9 cellular contexts compared by ENCODE assay signal in the genomic region with DNA sequence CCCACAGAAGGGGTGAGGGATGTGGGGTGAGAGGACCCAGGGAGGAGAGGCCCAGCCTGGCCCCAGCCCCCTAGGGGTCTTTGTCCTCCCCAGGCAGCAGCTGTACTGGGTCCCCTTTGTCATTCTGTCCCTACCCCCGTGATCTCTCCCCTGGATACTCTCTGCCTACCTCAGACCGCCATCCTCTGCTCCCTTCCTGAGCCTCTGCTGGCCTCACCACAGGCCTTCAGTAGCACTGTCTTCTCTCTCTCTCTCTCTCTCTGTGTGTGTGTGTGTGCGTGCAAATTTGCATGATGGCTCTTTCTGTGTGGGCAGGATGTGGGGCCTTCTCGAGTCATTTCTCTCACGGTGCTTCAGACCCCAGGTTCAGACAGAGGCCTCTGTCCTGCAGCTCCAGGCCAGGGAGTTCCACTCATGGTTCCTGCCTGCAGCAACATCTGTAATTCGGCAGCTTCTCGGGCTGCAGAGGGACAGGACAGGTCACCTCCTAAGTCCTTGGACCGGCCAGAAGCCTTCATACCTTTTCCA. TPM values are rescaled to one million over a fixed set of nuclear protein-coding genes. Genes with fewer than 3 reads are reported as not detected.
DNase-seq lines count a peak whose midpoint lies in the region; ATAC-seq and TF ChIP-seq lines count a peak whose summit lies in the region.
"Had no signal": no experiment of that assay in that cellular context is flagged by ENCODE, and none has a peak within 500 bp of the region (broad histone marks: within the 10 kb centered on the region; RNA-seq: fewer than 3 reads in every experiment).

No MANE protein-coding gene starts in this region.

- no peak for TF ChIP-seq EP300 in tibial nerve (IDR thresholded peaks at IDR 0.05)

- H3K36me3 Mint-ChIP-seq in CD8-positive, alpha-beta memory T cell: peaks cover 0 to 41% (median 8%) of the 10 kb centered on the region in 3 donors
- H3K36me3 Mint-ChIP-seq in naive thymus-derived CD4-positive, alpha-beta T cell: peaks cover 7 to 63% (median 18%) of the 10 kb centered on the region in 5 donors

- H3K4me1 Mint-ChIP-seq in CD8-positive, alpha-beta memory T cell: peaks cover 74 to 89% (median 78%) of the 10 kb centered on the region in 3 donors
- peaks cover 61 to 84% (median 75%) of the 10 kb centered on the region in 7 donors for H3K4me1 Mint-ChIP-seq in naive thymus-derived CD4-positive, alpha-beta T cell

- no peak for TF ChIP-seq POLR2A in tibial nerve (IDR thresholded peaks at IDR 0.05)

- H3K4me3 Mint-ChIP-seq in CD8-positive, alpha-beta memory T cell: peak overlapping the region; percentile 89 to 95 (median 93)
- peak overlapping the region; percentile 87 to 99 (median 94) for H3K4me3 Mint-ChIP-seq in naive thymus-derived CD4-positive, alpha-beta T cell

- H3K36me3 ChIP-seq in CD8-positive, alpha-beta memory T cell (ENCODE audit: insufficient read depth, low read length): peaks cover 15% of the 10 kb centered on the region
- peaks cover 0 to 6% (median 4%) of the 10 kb centered on the region in 3 experiments for H3K36me3 ChIP-seq in naive thymus-derived CD4-positive, alpha-beta T cell (ENCODE audit: control insufficient read depth in 2 of 3, insufficient read depth in 3 of 3, low read length in 3 of 3)
- H3K36me3 ChIP-seq in tibial nerve: no peaks in the 10 kb centered on the region
- H3K36me3 ChIP-seq: cardiac muscle cell had no signal

- peak overlapping the region; percentile 86 to 98 (median 94) for H3K27ac Mint-ChIP-seq in CD8-positive, alpha-beta memory T cell
- peak overlapping the region; percentile 89 to 98 (median 93) for H3K27ac Mint-ChIP-seq in naive thymus-derived CD4-positive, alpha-beta T cell

- CTCF ChIA-PET in CD8-positive, alpha-beta memory T cell (lab: Charles Lee): interaction anchor here (0.9 to 8.0 kb wide), 15 partner anchors 9 to 215 kb away, joined by 3 to 135 read pairs (median 5); no protein-coding TSS in a partner anchor
- CTCF ChIA-PET in naive thymus-derived CD4-positive, alpha-beta T cell (lab: Charles Lee): interaction anchor here (0.8 to 7.9 kb wide), 7 partner anchors 18 to 215 kb away, joined by 3 to 80 read pairs (median 19); no protein-coding TSS in a partner anchor

- H3K9me3 Mint-ChIP-seq in CD8-positive, alpha-beta memory T cell: peaks cover 0 to 3% (median 0%) of the 10 kb centered on the region in 5 donors
- H3K9me3 Mint-ChIP-seq in naive thymus-derived CD4-positive, alpha-beta T cell: peaks cover 0 to 5% (median 0%) of the 10 kb centered on the region in 11 donors

- H3K27me3 Mint-ChIP-seq in CD8-positive, alpha-beta memory T cell: peaks cover 0 to 3% of the 10 kb centered on the region in 2 donors
- H3K27me3 Mint-ChIP-seq in naive thymus-derived CD4-positive, alpha-beta T cell: peaks cover 0 to 5% (median 0%) of the 10 kb centered on the region in 5 donors

- WGBS in tibial nerve, 2 donors: 55 to 60% methylated on average over 8 of the region's 8 CpGs

- H3K27ac ChIP-seq in CD8-positive, alpha-beta memory T cell (ENCODE audit: low read depth, low read length): peak overlapping the region; percentile 77
- H3K27ac ChIP-seq in naive thymus-derived CD4-positive, alpha-beta T cell (ENCODE audit: low read depth, low read length): peak overlapping the region; percentile 92
- peak overlapping the region in 1 of 4 donors; percentile 81 for H3K27ac ChIP-seq in tibial nerve
- H3K27ac ChIP-seq: cardiac muscle cell had no signal

- H3K27me3 ChIP-seq in CD8-positive, alpha-beta memory T cell (ENCODE audit: insufficient read depth, low read length, poor library complexity, severe bottlenecking): no peaks in the 10 kb centered on the region
- H3K27me3 ChIP-seq in naive thymus-derived CD4-positive, alpha-beta T cell (ENCODE audit: control insufficient read depth in 2 of 2, insufficient read depth in 2 of 2, low read length in 2 of 2): no peaks in the 10 kb centered on the region
- H3K27me3 ChIP-seq in tibial nerve: no peaks in the 10 kb centered on the region
- H3K27me3 ChIP-seq: cardiac muscle cell had no signal

- intact Hi-C loops in naive thymus-derived CD4-positive, alpha-beta T cell (cut with micrococcal nuclease): loop anchor here (1.0 to 10.0 kb wide), 5 partner anchors 8 to 1120 kb away; a partner anchor contains a TSS

- H3K4me3 ChIP-seq in CD8-positive, alpha-beta memory T cell (ENCODE audit: low read length): peak overlapping the region; percentile 88
- H3K4me3 ChIP-seq in naive thymus-derived CD4-positive, alpha-beta T cell (ENCODE audit: low read length): peak overlapping the region; percentile 80
- peak overlapping the region in 2 of 4 donors; percentile 34 to 40 for H3K4me3 ChIP-seq in tibial nerve
- H3K4me3 ChIP-seq: cardiac muscle cell had no signal

- peak; percentile 42 to 88 (median 80) for DNase-seq in CD8-positive, alpha-beta memory T cell
- DNase-seq in activated T-cell treated with anti-CD3 and anti-CD28 coated beads, Interleukin-2, amount 50 U/mL, for 48 hours: peak; percentile 76 to 79
- DNase-seq in naive thymus-derived CD4-positive, alpha-beta T cell: peak in 8 of 9 donors; percentile 67 to 81 (median 74)
- DNase-seq in NCI-H2196 treated with DMSO at 0.1 percent for 48 hours (lab: John Stamatoyannopoulos, UW; ENCODE audit: unreplicated experiment) (no peak), NCI-H2081 treated with DMSO at 0.1 percent for 48 hours (lab: John Stamatoyannopoulos, UW) (no peak), tibial nerve (ENCODE audit: low spot score in 2 of 2) (no peak)

- POLR2A ChIA-PET in CD8-positive, alpha-beta memory T cell (lab: Charles Lee): interaction anchor here (0.6 to 4.2 kb wide), 5 partner anchors 12 to 180 kb away, joined by 3 to 40 read pairs (median 4); no protein-coding TSS in a partner anchor
- POLR2A ChIA-PET in naive thymus-derived CD4-positive, alpha-beta T cell (lab: Charles Lee): interaction anchor here (0.7 to 12.9 kb wide), 18 partner anchors 8 to 190 kb away, joined by 3 to 172 read pairs (median 6); no protein-coding TSS in a partner anchor

- no peak for TF ChIP-seq CTCF in tibial nerve (IDR thresholded peaks at IDR 0.05)

- peaks cover 77% of the 10 kb centered on the region for H3K4me1 ChIP-seq in CD8-positive, alpha-beta memory T cell (ENCODE audit: insufficient read depth, low read length)
- peaks cover 71% of the 10 kb centered on the region in 2 donors for H3K4me1 ChIP-seq in naive thymus-derived CD4-positive, alpha-beta T cell (ENCODE audit: control insufficient read depth in 2 of 2, insufficient read depth in 2 of 2, low read length in 2 of 2)
- H3K4me1 ChIP-seq in tibial nerve: peaks cover 0 to 19% (median under 1%) of the 10 kb centered on the region in 4 donors

- no peaks in the 10 kb centered on the region for H3K9me3 ChIP-seq in CD8-positive, alpha-beta memory T cell (ENCODE audit: low read length)
- no peaks in the 10 kb centered on the region for H3K9me3 ChIP-seq in naive thymus-derived CD4-positive, alpha-beta T cell (ENCODE audit: control insufficient read depth in 2 of 3, low read length in 3 of 3)
- H3K9me3 ChIP-seq in tibial nerve: no peaks in the 10 kb centered on the region

- ATAC-seq in GM21367 (IDR thresholded peaks at IDR 0.05; ENCODE audit: unreplicated experiment) (peak; percentile 59), HG03575 (IDR thresholded peaks at IDR 0.05; ENCODE audit: extremely low read depth, insufficient number of reproducible peaks, low FRiP score, unreplicated experiment) (peak; percentile 33)
- ATAC-seq in naive thymus-derived CD4-positive, alpha-beta T cell: peak; percentile 71

RNA-seq across cellular contexts. Expression of a gene that starts 1.4 kb away (rescaled TPM):
- 100 to 1,000 TPM; 192 to 193 TPM for total RNA-seq in CD8-positive, alpha-beta memory T cell
- polyA plus RNA-seq in CD8-positive, alpha-beta memory T cell: 42.1 TPM
- 100 to 1,000 TPM in 4 of 5 experiments, 10 to 100 TPM in 1; 96.4 to 399 (median 167) TPM for total RNA-seq in naive thymus-derived CD4-positive, alpha-beta T cell
- 10 to 100 TPM; 28.0 to 50.4 TPM for polyA plus RNA-seq in naive thymus-derived CD4-positive, alpha-beta T cell
- total RNA-seq in tibial nerve: 10 to 100 TPM in 3 of 4 donors, 1 to 10 TPM in 1; 8.7 to 20.7 (median 11.3) TPM

RNA-seq across cellular contexts. Expression of a gene that starts 47.8 kb away (rescaled TPM):
- 1 to 10 TPM; 1.2 to 2.3 TPM for total RNA-seq in CD8-positive, alpha-beta memory T cell
- not detected for polyA plus RNA-seq in CD8-positive, alpha-beta memory T cell
- total RNA-seq in naive thymus-derived CD4-positive, alpha-beta T cell: 10 to 100 TPM in 1 of 5 experiments, 1 to 10 TPM in 4; 1.7 to 14.3 (median 2.3) TPM
- polyA plus RNA-seq in naive thymus-derived CD4-positive, alpha-beta T cell: not detected
- under 1 TPM in 1 of 4 donors, not detected in 3; 0.59 TPM for total RNA-seq in tibial nerve
- total RNA-seq: cardiac muscle cell had no signal
- polyA plus RNA-seq: cardiac muscle cell had no signal

Comparison
In these comparisons a context has a peak if more than half of its experiments do, and no peak if none do; other contexts are left out.
1. DNase-seq: peak in CD8-positive, alpha-beta memory T cell (5 of 5), activated T-cell treated with anti-CD3 and anti-CD28 coated beads, Interleukin-2, amount 50 U/mL, for 48 hours (2 of 2) and naive thymus-derived CD4-positive, alpha-beta T cell (8 of 9); none in NCI-H2196 treated with DMSO at 0.1 percent for 48 hours (single experiment), NCI-H2081 treated with DMSO at 0.1 percent for 48 hours (single experiment) and tibial nerve (0 of 2).
2. RNA of a gene that starts 1.4 kb away (total RNA-seq): 192 to 193 TPM in CD8-positive, alpha-beta memory T cell and 96.4 to 399 TPM in naive thymus-derived CD4-positive, alpha-beta T cell; 8.7 to 20.7 TPM in tibial nerve; every median in the first group is over 4 times any median in the second.
3. Peak in every context shown above with its lines, with median percentiles within 50 percentile points of each other: ATAC-seq.